Comparison of ENCODE assay signal across 17 cellular contexts in the genomic region with DNA sequence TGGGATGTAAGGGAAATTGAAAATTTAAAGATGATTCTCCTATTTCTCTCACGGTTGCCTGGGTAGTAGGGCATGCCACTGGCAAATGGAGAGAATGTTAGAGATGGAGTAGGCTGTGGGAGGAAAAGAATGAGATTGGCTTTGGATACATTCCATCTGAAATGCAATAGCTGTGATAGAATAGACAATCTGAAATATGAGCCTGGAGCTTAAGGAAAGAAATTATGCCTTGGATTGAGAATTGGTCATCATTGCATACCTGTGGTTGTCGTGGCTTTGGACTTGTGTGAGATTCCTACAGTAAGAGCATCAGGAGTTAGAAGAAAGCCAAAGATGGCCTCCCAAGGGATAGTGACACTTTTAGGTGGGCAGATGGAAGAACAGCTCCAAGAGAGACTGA.
"Had no signal": no experiment of that assay in that cellular context is flagged by ENCODE, and none has a peak within 500 bp of the region (broad histone marks: within the 10 kb centered on the region; RNA-seq: fewer than 3 reads in every experiment).

No MANE protein-coding gene starts in this region.

- DNase-seq: activated CD4-positive, alpha-beta memory T cell treated with anti-CD3 and anti-CD28 coated beads for 36 hours; activated CD4-positive, alpha-beta T cell treated with anti-CD3 and anti-CD28 coated beads for 36 hours; activated CD8-positive, alpha-beta memory T cell treated with anti-CD3 and anti-CD28 coated beads, Interleukin-2, amount 10 ng/mL, durations not matched to agents 7 days and 5 days; amniotic stem cell; dermis blood vessel endothelial cell; effector memory CD8-positive, alpha-beta T cell; esophagus squamous epithelium; foreskin melanocyte; hypothalamus; kidney; left ventricle myocardium inferior; naive B cell; right cardiac atrium; stimulated activated CD4-positive, alpha-beta T cell treated with anti-CD3 and anti-CD28 coated beads, Interleukin-4, amount 100 ng/mL, for 1 hour; stimulated activated naive CD8-positive, alpha-beta T cell treated with anti-CD3 and anti-CD28 coated beads, Interleukin-15, amount 100 ng/mL, for 72 hours had no signal

- H3K27me3 ChIP-seq: esophagus squamous epithelium had no signal

- ATAC-seq: activated CD4-positive, alpha-beta T cell treated with anti-CD3 and anti-CD28 coated beads for 36 hours; activated CD8-positive, alpha-beta memory T cell treated with anti-CD3 and anti-CD28 coated beads, Interleukin-2, amount 10 ng/mL, durations not matched to agents 7 days and 5 days; effector memory CD8-positive, alpha-beta T cell; right cardiac atrium; stimulated activated naive CD8-positive, alpha-beta T cell treated with anti-CD3 and anti-CD28 coated beads, Interleukin-15, amount 100 ng/mL, for 72 hours had no signal

- H3K9me3 ChIP-seq: esophagus squamous epithelium, left ventricle myocardium inferior, prostate gland had no signal

- H3K36me3 ChIP-seq: esophagus squamous epithelium, left ventricle myocardium inferior, prostate gland had no signal

- H3K4me3 ChIP-seq: esophagus squamous epithelium, left ventricle myocardium inferior, prostate gland, smooth muscle cell had no signal

- H3K4me1 ChIP-seq: esophagus squamous epithelium, left ventricle myocardium inferior, prostate gland had no signal

- H3K27ac ChIP-seq: esophagus squamous epithelium, left ventricle myocardium inferior, prostate gland had no signal
